ENCODE assay signal across 8 cellular contexts in the genomic region with DNA sequence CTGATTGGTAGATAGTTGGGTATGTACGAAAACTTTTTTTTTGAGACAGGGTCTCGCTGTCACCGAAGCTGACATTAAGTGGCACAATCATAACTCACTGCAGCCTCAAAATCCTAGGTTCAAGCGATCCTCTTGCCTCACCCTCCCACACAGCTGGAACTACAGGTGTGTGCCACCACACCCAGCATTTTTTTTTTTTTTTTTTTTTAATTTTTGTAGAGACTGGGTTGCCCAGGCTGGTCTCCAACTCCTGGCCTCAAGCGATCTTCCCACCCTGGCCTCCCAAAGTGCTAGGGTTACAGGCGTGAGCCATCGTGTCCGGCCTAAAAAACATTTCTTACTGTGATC. TPM values are rescaled to one million over a fixed set of nuclear protein-coding genes. Genes with fewer than 3 reads are reported as not detected.
DNase-seq lines count a peak whose midpoint lies in the region; ATAC-seq and TF ChIP-seq lines count a peak whose summit lies in the region.

No MANE protein-coding gene starts in this region.

- H3K4me1 Mint-ChIP-seq in CD4-positive, alpha-beta T cell (ENCODE audit: low read depth), result peaks cover 63% of the 10 kb centered on the region

- no peaks in the 10 kb centered on the region for H4K20me1 ChIP-seq in MM.1S (ENCODE audit: insufficient read depth, low read length)
- no peaks in the 10 kb centered on the region for H4K20me1 ChIP-seq in neural cell (ENCODE audit: insufficient read depth)

- peaks cover 29% of the 10 kb centered on the region for H3K79me2 ChIP-seq in MM.1S (ENCODE audit: low read length)
- H3K79me2 ChIP-seq in neural cell (replicated peaks; ENCODE audit: insufficient read depth, low read length), result peaks cover 18% of the 10 kb centered on the region

- H3K36me3 Mint-ChIP-seq in CD4-positive, alpha-beta T cell (ENCODE audit: low read depth), result peaks cover 44% of the 10 kb centered on the region

- peak overlapping the region; percentile 95 for H3K4me3 Mint-ChIP-seq in CD4-positive, alpha-beta T cell

- intact Hi-C loops in CD4-positive, alpha-beta T cell (cut with DNase I, micrococcal nuclease), result loop anchor here (2.0 to 5.0 kb wide), 6 partner anchors 57 to 428 kb away; partner anchors contain the start of genes INPP5A (in 2 of the 2), BNIP3 (in 1 of the 2) and PPP2R2D (in 1 of the 2)

- H3K9me3 Mint-ChIP-seq in CD4-positive, alpha-beta T cell, result no peaks in the 10 kb centered on the region

- H3K27me3 Mint-ChIP-seq in CD4-positive, alpha-beta T cell, result no peaks in the 10 kb centered on the region

- H3K9ac ChIP-seq in MM.1S (ENCODE audit: low read length) (no peak overlapping the region), neural cell (ENCODE audit: low read length) (no peak overlapping the region)

- H3K27me3 ChIP-seq in CD4-positive, alpha-beta T cell (ENCODE audit: control insufficient read depth, insufficient read depth, low read length), result no peaks in the 10 kb centered on the region
- H3K27me3 ChIP-seq in MM.1S (replicated peaks; ENCODE audit: insufficient read depth, low read length) (no peaks in the 10 kb centered on the region), neural cell (ENCODE audit: insufficient read depth, low read depth, low read length) (no peaks in the 10 kb centered on the region)

- POLR2A ChIA-PET in CD4-positive, alpha-beta T cell (lab: Charles Lee), result interaction anchor here (1.0 kb wide), 1 partner anchor 23 kb away, joined by 3 read pairs; the partner anchor contains the start of gene STK32C

- CTCF ChIA-PET in CD4-positive, alpha-beta T cell (lab: Charles Lee), result no interaction called here

- no peak for ATAC-seq in CD4-positive, alpha-beta T cell (ENCODE audit: poor library complexity)
- no peak for ATAC-seq in GM19023 (IDR thresholded peaks at IDR 0.05; ENCODE audit: unreplicated experiment)

- peaks cover 4% of the 10 kb centered on the region for H3F3A ChIP-seq in MM.1S (ENCODE audit: insufficient read depth, low read length)
- H3F3A ChIP-seq in neural cell (ENCODE audit: insufficient read depth, low read length, poor library complexity, severe bottlenecking), result no peaks in the 10 kb centered on the region

- H2AFZ ChIP-seq in MM.1S (ENCODE audit: low read length) (no peak overlapping the region), neural cell (ENCODE audit: low read depth, low read length) (no peak overlapping the region)

- no peak for TF ChIP-seq RAD21 in neural cell (conservative IDR thresholded peaks at IDR 0.05)

- peak overlapping the region; percentile 84 for H3K27ac Mint-ChIP-seq in CD4-positive, alpha-beta T cell

- DNase-seq in CD4-positive, alpha-beta T cell, result no peak
- DNase-seq in MM.1S (no peak), coronary artery (ENCODE audit: low spot score) (no peak), mesenteric fat pad (ENCODE audit: low spot score) (no peak), epidermal melanocyte (ENCODE audit: insufficient read length, low spot score) (no peak), NCI-H226 (no peak)

- H3K4me1 ChIP-seq in MM.1S (ENCODE audit: low read length), result peaks cover 6% of the 10 kb centered on the region; the same call in 1 of the 2 replicates

- H3K36me3 ChIP-seq in MM.1S (replicated peaks; ENCODE audit: insufficient read depth, low read length), result no peaks in the 10 kb centered on the region
- H3K36me3 ChIP-seq in neural cell (ENCODE audit: insufficient read depth, low read length), result no peaks in the 10 kb centered on the region

- no peak for TF ChIP-seq EP300 in neural cell (conservative IDR thresholded peaks at IDR 0.05; ENCODE audit: poor library complexity, severe bottlenecking)

- no peak for TF ChIP-seq CTCF in CD4-positive, alpha-beta T cell (IDR thresholded peaks at IDR 0.05)
- TF ChIP-seq CTCF in MM.1S (IDR thresholded peaks at IDR 0.05; ENCODE audit: low read length) (no peak), coronary artery (IDR thresholded peaks at IDR 0.05) (no peak), neural cell (IDR thresholded peaks at IDR 0.05; ENCODE audit: poor library complexity, severe bottlenecking) (no peak)

- H3K27ac ChIP-seq in CD4-positive, alpha-beta T cell (ENCODE audit: low read depth, low read length), result no peak overlapping the region
- H3K27ac ChIP-seq in MM.1S (ENCODE audit: low read length), result no peak overlapping the region; the same call in 1 of the 2 replicates
- peak overlapping the region in 1 of 2 donors; percentile 54 for H3K27ac ChIP-seq in coronary artery
- H3K27ac ChIP-seq in neural cell (ENCODE audit: low read length), result no peak overlapping the region

- H3K9me2 ChIP-seq in MM.1S (replicated peaks; ENCODE audit: insufficient read depth, low read length) (no peaks in the 10 kb centered on the region), neural cell (ENCODE audit: insufficient read depth, low read length) (no peaks in the 10 kb centered on the region)

- no peaks in the 10 kb centered on the region for H3K9me3 ChIP-seq in CD4-positive, alpha-beta T cell (ENCODE audit: control insufficient read depth, low read length)
- H3K9me3 ChIP-seq in MM.1S (replicated peaks; ENCODE audit: insufficient read depth, low read length) (no peaks in the 10 kb centered on the region), neural cell (ENCODE audit: low read length) (no peaks in the 10 kb centered on the region)

- H3K4me2 ChIP-seq in MM.1S (ENCODE audit: low read depth, low read length) (peak overlapping the region; percentile 91; the same call in 1 of the 2 replicates), neural cell (ENCODE audit: low read length) (peak overlapping the region; percentile 51)

- H3K4me3 ChIP-seq in MM.1S (ENCODE audit: low read length) (peak overlapping the region; percentile 100; the same call in 1 of the 2 replicates), coronary artery (peak overlapping the region; percentile 91), neural cell (ENCODE audit: low read length) (peak overlapping the region; percentile 83)

TF ChIP-seq in neural cell, 6 proteins besides CTCF, POLR2A, EP300 and RAD21:
- TF ChIP-seq, protein P1, sequence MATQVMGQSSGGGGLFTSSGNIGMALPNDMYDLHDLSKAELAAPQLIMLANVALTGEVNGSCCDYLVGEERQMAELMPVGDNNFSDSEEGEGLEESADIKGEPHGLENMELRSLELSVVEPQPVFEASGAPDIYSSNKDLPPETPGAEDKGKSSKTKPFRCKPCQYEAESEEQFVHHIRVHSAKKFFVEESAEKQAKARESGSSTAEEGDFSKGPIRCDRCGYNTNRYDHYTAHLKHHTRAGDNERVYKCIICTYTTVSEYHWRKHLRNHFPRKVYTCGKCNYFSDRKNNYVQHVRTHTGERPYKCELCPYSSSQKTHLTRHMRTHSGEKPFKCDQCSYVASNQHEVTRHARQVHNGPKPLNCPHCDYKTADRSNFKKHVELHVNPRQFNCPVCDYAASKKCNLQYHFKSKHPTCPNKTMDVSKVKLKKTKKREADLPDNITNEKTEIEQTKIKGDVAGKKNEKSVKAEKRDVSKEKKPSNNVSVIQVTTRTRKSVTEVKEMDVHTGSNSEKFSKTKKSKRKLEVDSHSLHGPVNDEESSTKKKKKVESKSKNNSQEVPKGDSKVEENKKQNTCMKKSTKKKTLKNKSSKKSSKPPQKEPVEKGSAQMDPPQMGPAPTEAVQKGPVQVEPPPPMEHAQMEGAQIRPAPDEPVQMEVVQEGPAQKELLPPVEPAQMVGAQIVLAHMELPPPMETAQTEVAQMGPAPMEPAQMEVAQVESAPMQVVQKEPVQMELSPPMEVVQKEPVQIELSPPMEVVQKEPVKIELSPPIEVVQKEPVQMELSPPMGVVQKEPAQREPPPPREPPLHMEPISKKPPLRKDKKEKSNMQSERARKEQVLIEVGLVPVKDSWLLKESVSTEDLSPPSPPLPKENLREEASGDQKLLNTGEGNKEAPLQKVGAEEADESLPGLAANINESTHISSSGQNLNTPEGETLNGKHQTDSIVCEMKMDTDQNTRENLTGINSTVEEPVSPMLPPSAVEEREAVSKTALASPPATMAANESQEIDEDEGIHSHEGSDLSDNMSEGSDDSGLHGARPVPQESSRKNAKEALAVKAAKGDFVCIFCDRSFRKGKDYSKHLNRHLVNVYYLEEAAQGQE (IDR thresholded peaks at IDR 0.05; ENCODE audit: borderline replicate concordance), result no peak
- TF ChIP-seq SMC3 (conservative IDR thresholded peaks at IDR 0.05; ENCODE audit: poor library complexity) (no peak), EZH2 (IDR thresholded peaks at IDR 0.05; ENCODE audit: borderline replicate concordance, insufficient read depth, low read length, poor library complexity, severe bottlenecking) (no peak), POLR2AphosphoS5 (IDR thresholded peaks at IDR 0.05) (no peak), TAF1 (IDR thresholded peaks at IDR 0.05; ENCODE audit: low read depth) (no peak), MXI1 (conservative IDR thresholded peaks at IDR 0.05; ENCODE audit: poor library complexity, severe bottlenecking) (no peak)

RNA-seq across cellular contexts. Expression of gene LRRC27, which starts 1.5 kb away (rescaled TPM):
- total RNA-seq in CD4-positive, alpha-beta T cell, result 1 to 10 TPM; 2.4 to 2.8 TPM
- 26.7 and 35.7 TPM in 2 replicates for polyA plus RNA-seq in neural cell
- 22.6 and 25.2 TPM in 2 replicates for polyA minus RNA-seq in neural cell
- 9.0 TPM for total RNA-seq in mesenteric fat pad

RNA-seq across cellular contexts. Expression of gene STK32C, which starts 22.7 kb away (rescaled TPM):
- 1 to 10 TPM; 4.9 to 5.2 TPM for total RNA-seq in CD4-positive, alpha-beta T cell
- 23.2 and 36.2 TPM in 2 replicates for polyA plus RNA-seq in neural cell
- polyA minus RNA-seq in neural cell, result 14.1 and 15.3 TPM in 2 replicates
- total RNA-seq in mesenteric fat pad, result 18.3 TPM
